Comparison of ENCODE assay signal across 15 cellular contexts in genomic region chr1:88956003-88956402, GRCh38. TPM values are rescaled to one million over a fixed set of nuclear protein-coding genes. Genes with fewer than 3 reads are reported as not detected.
DNase-seq lines count a peak whose midpoint lies in the region.
"Had no signal": no experiment of that assay in that cellular context is flagged by ENCODE, and none has a peak within 500 bp of the region (broad histone marks: within the 10 kb centered on the region; RNA-seq: fewer than 3 reads in every experiment).

No MANE protein-coding gene starts in this region.

- H3K27me3 Mint-ChIP-seq in activated CD4-positive, alpha-beta T cell treated with anti-CD3 and anti-CD28 coated beads, Interleukin-2, amount 10 ng/mL, durations not matched to agents 24 days and 14 days = no peaks in the 10 kb centered on the region
- H3K27me3 Mint-ChIP-seq: CD4-positive, alpha-beta memory T cell had no signal

- peaks cover 8% of the 10 kb centered on the region for H3K4me1 Mint-ChIP-seq in activated CD4-positive, alpha-beta T cell treated with anti-CD3 and anti-CD28 coated beads, Interleukin-2, amount 10 ng/mL, durations not matched to agents 24 days and 14 days
- H3K4me1 Mint-ChIP-seq: CD14-positive monocyte, GM23338 had no signal

- in situ Hi-C loops in SK-MEL-5 (cut with HindIII; ENCODE audit: low pct_unique_long_range_greater_than_20kb, low sequenced_read_pairs) = no loop called here

- H3K36me3 Mint-ChIP-seq in activated CD4-positive, alpha-beta T cell treated with anti-CD3 and anti-CD28 coated beads, Interleukin-2, amount 10 ng/mL, durations not matched to agents 24 days and 14 days (ENCODE audit: low read depth) = peaks cover 65% of the 10 kb centered on the region

- peak overlapping the region; percentile 93 for H3K27ac Mint-ChIP-seq in activated CD4-positive, alpha-beta T cell treated with anti-CD3 and anti-CD28 coated beads, Interleukin-2, amount 10 ng/mL, durations not matched to agents 24 days and 14 days
- H3K27ac Mint-ChIP-seq: CD14-positive monocyte had no signal

- no peaks in the 10 kb centered on the region for H3K9me3 Mint-ChIP-seq in activated CD4-positive, alpha-beta T cell treated with anti-CD3 and anti-CD28 coated beads, Interleukin-2, amount 10 ng/mL, durations not matched to agents 24 days and 14 days
- H3K9me3 Mint-ChIP-seq: CD14-positive monocyte; CD4-positive, alpha-beta memory T cell; GM23338 had no signal

- intact Hi-C loops in activated CD4-positive, alpha-beta T cell treated with anti-CD3 and anti-CD28 coated beads, Interleukin-2, amount 10 ng/mL, durations not matched to agents 24 days and 14 days (cut with micrococcal nuclease) = no loop called here

- H3K4me3 Mint-ChIP-seq in activated CD4-positive, alpha-beta T cell treated with anti-CD3 and anti-CD28 coated beads, Interleukin-2, amount 10 ng/mL, durations not matched to agents 24 days and 14 days = no peak overlapping the region
- H3K4me3 Mint-ChIP-seq: CD14-positive monocyte; CD4-positive, alpha-beta memory T cell; GM23338 had no signal

- no peak for DNase-seq in activated CD4-positive, alpha-beta T cell treated with anti-CD3 and anti-CD28 coated beads, Interleukin-2, amount 10 ng/mL, durations not matched to agents 24 days and 14 days
- no peak for DNase-seq in activated CD4-positive, alpha-beta T cell treated with anti-CD3 and anti-CD28 coated beads, Interleukin-2, amount 50 U/mL, for 4 hours
- peak; percentile 63 for DNase-seq in SK-MEL-5 (ENCODE audit: low read depth, low spot score)
- peak; percentile 54 for DNase-seq in globus pallidus (ENCODE audit: low spot score)
- DNase-seq in putamen (ENCODE audit: low spot score) = peak; percentile 26
- DNase-seq in DMS153 (lab: John Stamatoyannopoulos, UW) = no peak
- DNase-seq in kidney tubule cell (ENCODE audit: low spot score) = no peak
- no peak for DNase-seq in DMS79 (lab: John Stamatoyannopoulos, UW)
- DNase-seq: AML-193; CD4-positive, alpha-beta memory T cell; DND-41; EL; HCEC 1CT had no signal

RNA-seq across cellular contexts. Expression of gene KYAT3, which starts 36.4 kb away (rescaled TPM):
- 32.0 and 32.9 TPM in 2 replicates for total RNA-seq in activated CD4-positive, alpha-beta T cell treated with anti-CD3 and anti-CD28 coated beads, Interleukin-2, amount 10 ng/mL, durations not matched to agents 24 days and 14 days
- total RNA-seq in SK-MEL-5 (2014; rRNA removed; shearing (Covaris generic)) = 17.6 and 20.0 TPM in 2 replicates
- 11.1 and 14.4 TPM in 2 replicates for polyA plus RNA-seq in SK-MEL-5 (2015; cell fraction: cytosol; rRNA removed)
- polyA plus RNA-seq in SK-MEL-5 (2015; cell fraction: nucleus; rRNA removed) = 18.3 and 21.2 TPM in 2 replicates

RNA-seq across cellular contexts. Expression of gene RBMXL1, which starts 36.4 kb away (rescaled TPM):
- total RNA-seq in activated CD4-positive, alpha-beta T cell treated with anti-CD3 and anti-CD28 coated beads, Interleukin-2, amount 10 ng/mL, durations not matched to agents 24 days and 14 days = 34.5 and 37.0 TPM in 2 replicates
- 9.7 and 10.8 TPM in 2 replicates for total RNA-seq in SK-MEL-5 (2014; rRNA removed; shearing (Covaris generic))
- 9.4 and 10.9 TPM in 2 replicates for polyA plus RNA-seq in SK-MEL-5 (2015; cell fraction: cytosol; rRNA removed)
- 10.7 and 13.9 TPM in 2 replicates for polyA plus RNA-seq in SK-MEL-5 (2015; cell fraction: nucleus; rRNA removed)

Comparison
In these comparisons a context has a peak if more than half of its experiments do, and no peak if none do; other contexts are left out.
1. DNase-seq: peak in SK-MEL-5 (single experiment), globus pallidus (single experiment) and putamen (single experiment); none in activated CD4-positive, alpha-beta T cell treated with anti-CD3 and anti-CD28 coated beads, Interleukin-2, amount 10 ng/mL, durations not matched to agents 24 days and 14 days (single experiment), activated CD4-positive, alpha-beta T cell treated with anti-CD3 and anti-CD28 coated beads, Interleukin-2, amount 50 U/mL, for 4 hours (0 of 2), DMS153 (single experiment), kidney tubule cell (single experiment) and DMS79 (single experiment).